1 cellular context compared by ENCODE assay signal in genomic region chr9:4490705-4491620, GRCh38.
TF ChIP-seq lines count a peak whose summit lies in the region.

No MANE protein-coding gene starts in this region.

TF ChIP-seq in HEK293, 187 proteins besides CTCF, POLR2A, EP300 and RAD21 (continued from another document):
- peak; percentile 69 for TF ChIP-seq ZBTB17 (tag by site-specific recombination; IDR thresholded peaks at IDR 0.05)
